Comparison of ENCODE assay signal across 7 cellular contexts in genomic region chr19:56567274-56568120, GRCh38. TPM values are rescaled to one million over a fixed set of nuclear protein-coding genes. Genes with fewer than 3 reads are reported as not detected.
A peak's percentile ranks its signal among the peaks of the same experiment; 100 is the strongest.
DNase-seq lines count a peak whose midpoint lies in the region; ATAC-seq, FAIRE-seq and TF ChIP-seq lines count a peak whose summit lies in the region.

Gene ZNF470 (plus strand): TSS chr19:56567468. CDS start chr19:56570312, 2,844 bp downstream.

- H3K4me3 Mint-ChIP-seq in chondrocyte (ENCODE audit: unreplicated experiment), result peak within 1 kb of the TSS; percentile 99

- peak; percentile 44 for TF ChIP-seq POLR2A in GM18505 (IDR thresholded peaks at IDR 0.05; ENCODE audit: borderline replicate concordance, extremely low read depth, insufficient read depth, insufficient read length)

- TF ChIP-seq CTCF in chondrocyte (IDR thresholded peaks at IDR 0.05) (no peak), kidney (IDR thresholded peaks at IDR 0.05; ENCODE audit: borderline replicate concordance, extremely low read depth, insufficient read depth) (no peak)

- no peak for FAIRE-seq in kidney (lab: Jason Lieb, UNC)

- H3K27me3 Mint-ChIP-seq in chondrocyte (ENCODE audit: low read depth), result no peaks in the 10 kb centered on the region

- ATAC-seq in GM18505 (IDR thresholded peaks at IDR 0.05; ENCODE audit: unreplicated experiment) (peak; percentile 98), HG02938 (IDR thresholded peaks at IDR 0.05; ENCODE audit: unreplicated experiment) (peak; percentile 96)

- peaks cover 16 to 17% of the 10 kb centered on the region in 2 donors for H3K36me3 ChIP-seq in kidney (ENCODE audit: control insufficient read depth in 1 of 2, insufficient read depth in 2 of 2, low read length in 2 of 2)

- peak within 1 kb of the TSS; percentile 86 for H3K27ac Mint-ChIP-seq in chondrocyte (ENCODE audit: unreplicated experiment)

- H3K36me3 Mint-ChIP-seq in chondrocyte (ENCODE audit: low read depth), result peaks cover 59% of the 10 kb centered on the region

- peaks cover 19 to 60% of the 10 kb centered on the region in 2 donors for H3K9me3 ChIP-seq in kidney (ENCODE audit: control insufficient read depth in 1 of 2, low read length in 2 of 2)

- peak within 1 kb of the TSS; percentile 91 to 92 for H3K4me3 ChIP-seq in kidney (ENCODE audit: low read length in 2 of 2)

- peak; percentile 79 for DNase-seq in NCI-H2171 treated with DMSO at 0.1 percent for 48 hours (lab: John Stamatoyannopoulos, UW)
- DNase-seq in activated CD4-positive, alpha-beta T cell treated with anti-CD3 and anti-CD28 coated beads for 24 hours (ENCODE audit: low read depth in 2 of 2), result peak; percentile 80 to 82
- peak; percentile 96 for DNase-seq in chondrocyte (ENCODE audit: low spot score)
- DNase-seq in kidney, result peak; percentile 98
- DNase-seq in stimulated activated CD4-positive, alpha-beta T cell treated with anti-CD3 and anti-CD28 coated beads, Interleukin-12 subunit alpha, Interleukin-12 subunit beta, amount 100 ng/mL, for 48 hours (ENCODE audit: low read depth in 2 of 3, low spot score in 1 of 3), result peak; percentile 73 to 85 (median 80)

- intact Hi-C loops in kidney (cut with DNase I), result no loop called here

- peak within 1 kb of the TSS; percentile 61 to 69 for H3K27ac ChIP-seq in kidney (ENCODE audit: low read depth in 2 of 2, low read length in 2 of 2)

- peak within 1 kb of the TSS; percentile 67 to 68 for H3K9ac ChIP-seq in kidney (ENCODE audit: low read length in 2 of 2)

- peaks cover 0 to 10% of the 10 kb centered on the region in 2 donors for H3K4me1 ChIP-seq in kidney (ENCODE audit: control insufficient read depth in 1 of 2, insufficient read depth in 1 of 2, low read depth in 1 of 2, low read length in 2 of 2)

- peaks cover 71% of the 10 kb centered on the region for H3K9me3 Mint-ChIP-seq in chondrocyte (ENCODE audit: low read depth)

- H3K4me1 Mint-ChIP-seq in chondrocyte (ENCODE audit: low read depth), result peaks cover 14% of the 10 kb centered on the region

RNA-seq across cellular contexts. Expression of gene ZNF470, which starts in this region (rescaled TPM):
- total RNA-seq in chondrocyte (3.4 to 4.4 TPM (median 4.2 TPM) in 3 replicates), kidney (6.6 TPM)
- 5.1 TPM for polyA plus RNA-seq in kidney (ENCODE audit: insufficient read depth, low read depth, low replicate concordance)

Comparison
In these comparisons a context has a peak if more than half of its experiments do, and no peak if none do; other contexts are left out.
1. Peak in every context shown above with its lines: DNase-seq, ATAC-seq, H3K4me3 ChIP-seq and H3K27ac ChIP-seq.